ENCODE assay signal across 1 cellular context in genomic region chr10:29345893-29346175, GRCh38.
TF ChIP-seq lines count a peak whose summit lies in the region.

No MANE protein-coding gene starts in this region.

TF ChIP-seq in IMR-90, 13 proteins besides CTCF, POLR2A, EP300 and RAD21:
- no peak for TF ChIP-seq ELK1 (IDR thresholded peaks at IDR 0.05; ENCODE audit: borderline replicate concordance, low read depth, low read length)
- TF ChIP-seq CEBPB (IDR thresholded peaks at IDR 0.05; ENCODE audit: low read depth, low read length) = peak; percentile 24; the same call in 1 of the 2 replicates
